28 cellular contexts compared by ENCODE assay signal in genomic region chr4:56511098-56511497, GRCh38. TPM values are rescaled to one million over a fixed set of nuclear protein-coding genes. Genes with fewer than 3 reads are reported as not detected.
"Had no signal": no experiment of that assay in that cellular context is flagged by ENCODE, and none has a peak within 500 bp of the region (broad histone marks: within the 10 kb centered on the region; RNA-seq: fewer than 3 reads in every experiment).

No MANE protein-coding gene starts in this region.

- H3K4me3 ChIP-seq: colonic mucosa, heart right ventricle, left ventricle myocardium inferior, lung, mucosa of descending colon, smooth muscle cell, stomach, tibial artery had no signal

- H3K4me3 Mint-ChIP-seq: activated CD4-positive, alpha-beta T cell treated with anti-CD3 and anti-CD28 coated beads for 36 hours; activated naive CD8-positive, alpha-beta T cell; activated T-cell treated with anti-CD3 and anti-CD28 coated beads, Interleukin-2, amount 50 U/mL, for 72 hours; nephron progenitor cell; stimulated activated naive B cell treated with anti-CD40 and anti-IgM and Interleukin-4, amounts not matched to agents 10 μg/mL and 1 μg/mL and 100 μg/mL, for 72 hours; T-helper 2 cell treated with Interferon-gamma antibody and Interleukin-4, amounts not matched to agents 5 μg/mL and 100 μg/mL, for 36 hours had no signal

- H3K36me3 Mint-ChIP-seq: naive B cell; stimulated activated naive B cell treated with anti-CD40 and anti-IgM and Interleukin-4, amounts not matched to agents 10 μg/mL and 1 μg/mL and 100 μg/mL, for 72 hours had no signal

- H3K27ac Mint-ChIP-seq: activated CD4-positive, alpha-beta T cell treated with anti-CD3 and anti-CD28 coated beads for 36 hours; activated naive CD8-positive, alpha-beta T cell; activated T-cell treated with anti-CD3 and anti-CD28 coated beads, Interleukin-2, amount 50 U/mL, for 72 hours; naive B cell; nephron progenitor cell; progenitor cell of endocrine pancreas; stimulated activated naive B cell treated with anti-CD40 and anti-IgM and Interleukin-4, amounts not matched to agents 10 μg/mL and 1 μg/mL and 100 μg/mL, for 72 hours; T-helper 2 cell treated with Interferon-gamma antibody and Interleukin-4, amounts not matched to agents 5 μg/mL and 100 μg/mL, for 36 hours had no signal

- H3K36me3 ChIP-seq: colonic mucosa, heart right ventricle, left ventricle myocardium inferior, neutrophil, stomach, tibial artery had no signal

- ATAC-seq: activated CD4-positive, alpha-beta T cell treated with anti-CD3 and anti-CD28 coated beads for 36 hours; activated T-cell treated with anti-CD3 and anti-CD28 coated beads, Interleukin-2, amount 50 U/mL, for 72 hours; foreskin keratinocyte; mucosa of descending colon; stimulated activated naive B cell treated with anti-CD40 and anti-IgM and Interleukin-4, amounts not matched to agents 10 μg/mL and 1 μg/mL and 100 μg/mL, for 72 hours had no signal

- H3K27me3 ChIP-seq: colonic mucosa, foreskin keratinocyte, stomach, tibial artery had no signal

- H3K4me1 ChIP-seq: colonic mucosa, foreskin keratinocyte had no signal

- H3K27ac ChIP-seq: colonic mucosa, foreskin keratinocyte, heart right ventricle, left ventricle myocardium inferior, neutrophil, stomach, tibial artery had no signal

- H3K9me3 ChIP-seq: colonic mucosa, heart right ventricle, left ventricle myocardium inferior, mucosa of descending colon, neutrophil, stomach, tibial artery had no signal

- DNase-seq: activated CD4-positive, alpha-beta T cell treated with anti-CD3 and anti-CD28 coated beads for 36 hours; activated CD4-positive, alpha-beta T cell treated with anti-CD3 and anti-CD28 coated beads, Interleukin-2, amount 50 U/mL, for 4 hours; activated CD4-positive, CD25-positive, alpha-beta regulatory T cell; activated naive CD4-positive, alpha-beta T cell; activated T-cell treated with anti-CD3 and anti-CD28 coated beads for 4 hours; activated T-cell treated with anti-CD3 and anti-CD28 coated beads, Interleukin-2, amount 50 U/mL, for 72 hours; cerebellar nuclear complex; colonic mucosa; effector CD8-positive, alpha-beta T cell; foreskin keratinocyte; left ventricle myocardium inferior; mesendoderm; mucosa of descending colon; naive B cell; nephron progenitor cell; stimulated activated CD4-positive, alpha-beta T cell treated with anti-CD3 and anti-CD28 coated beads, Interleukin-1b, Interleukin-23, amount 100 ng/mL, for 48 hours; stimulated activated naive B cell treated with anti-CD40 and anti-IgM and Interleukin-4, amounts not matched to agents 10 μg/mL and 1 μg/mL and 100 μg/mL, for 72 hours; stomach; T-helper 1 cell; tibial artery had no signal

- H3K9me3 Mint-ChIP-seq: activated T-cell treated with anti-CD3 and anti-CD28 coated beads, Interleukin-2, amount 50 U/mL, for 72 hours; naive B cell; nephron progenitor cell; stimulated activated naive B cell treated with anti-CD40 and anti-IgM and Interleukin-4, amounts not matched to agents 10 μg/mL and 1 μg/mL and 100 μg/mL, for 72 hours; T-helper 2 cell treated with Interferon-gamma antibody and Interleukin-4, amounts not matched to agents 5 μg/mL and 100 μg/mL, for 36 hours had no signal

RNA-seq across cellular contexts. Expression of gene ARL9, which starts 5.5 kb away (rescaled TPM):
- total RNA-seq: glomerular endothelial cell, left ventricle myocardium inferior, lung had no signal
